13 cellular contexts compared by ENCODE assay signal in genomic region chr4:173500841-173501591, GRCh38. TPM values are rescaled to one million over a fixed set of nuclear protein-coding genes. Genes with fewer than 3 reads are reported as not detected.
DNase-seq lines count a peak whose midpoint lies in the region; ATAC-seq and TF ChIP-seq lines count a peak whose summit lies in the region.
"Had no signal": no experiment of that assay in that cellular context is flagged by ENCODE, and none has a peak within 500 bp of the region (broad histone marks: within the 10 kb centered on the region; RNA-seq: fewer than 3 reads in every experiment).

No MANE protein-coding gene starts in this region.

- H3K27me3 ChIP-seq in iPS DF 6.9 (ENCODE audit: control insufficient read depth, insufficient read depth, low read length) (peaks cover 59% of the 10 kb centered on the region), skeletal muscle tissue (ENCODE audit: control insufficient read depth in 3 of 3, insufficient read depth in 3 of 3, low read length in 3 of 3) (peaks cover 51 to 63% (median 57%) of the 10 kb centered on the region in 3 donors), transverse colon (peaks cover 66% of the 10 kb centered on the region)

- H3K4me1 ChIP-seq in iPS DF 6.9 (ENCODE audit: control insufficient read depth, insufficient read depth, low read length) (peaks cover 2% of the 10 kb centered on the region; the same call in 1 of the 2 replicates), skeletal muscle tissue (ENCODE audit: control insufficient read depth in 3 of 3, insufficient read depth in 3 of 3, low read length in 3 of 3) (peaks cover 2 to 8% (median 6%) of the 10 kb centered on the region in 3 donors), transverse colon (peaks cover 0 to 4% (median 1%) of the 10 kb centered on the region in 4 donors)
- H3K4me1 ChIP-seq: prostate gland had no signal

- no peak overlapping the region for H3K27ac ChIP-seq in iPS DF 6.9 (ENCODE audit: low read length)
- no peak overlapping the region for H3K27ac ChIP-seq in skeletal muscle tissue (ENCODE audit: low read depth, low read length)
- H3K27ac ChIP-seq in transverse colon: no peak overlapping the region
- H3K27ac ChIP-seq: 22Rv1, prostate gland had no signal

- WGBS in iPS DF 6.9 (ENCODE audit: insufficient coverage, insufficient read length): no CpG with 5 or more reads among the region's 48 CpGs
- 55% methylated on average over 42 of the region's 48 CpGs; no CpG with 5 or more reads in 1 of the 2 donors for WGBS in transverse colon (ENCODE audit: low coverage in 1 of 2), 2 donors

- no peaks in the 10 kb centered on the region for H3K9me3 ChIP-seq in iPS DF 6.9 (ENCODE audit: control insufficient read depth, insufficient read depth, low read length)
- no peaks in the 10 kb centered on the region for H3K9me3 ChIP-seq in skeletal muscle tissue (ENCODE audit: control insufficient read depth in 3 of 3, low read length in 3 of 3)
- H3K9me3 ChIP-seq in transverse colon: no peaks in the 10 kb centered on the region
- H3K9me3 ChIP-seq: prostate gland had no signal

- H3K4me3 ChIP-seq in iPS DF 6.9 (ENCODE audit: low read length) (peak overlapping the region; percentile 54; the same call in 1 of the 2 replicates), skeletal muscle tissue (ENCODE audit: low read length in 3 of 3) (peak overlapping the region; percentile 45 to 52 (median 51)), transverse colon (peak overlapping the region in 1 of 4 donors; percentile 8)

- H3K36me3 ChIP-seq in iPS DF 6.9 (ENCODE audit: control insufficient read depth, insufficient read depth, low read length) (no peaks in the 10 kb centered on the region), skeletal muscle tissue (ENCODE audit: control insufficient read depth in 3 of 3, insufficient read depth in 3 of 3, low read length in 3 of 3) (no peaks in the 10 kb centered on the region), transverse colon (no peaks in the 10 kb centered on the region)
- H3K36me3 ChIP-seq: prostate gland had no signal

- no peak for TF ChIP-seq CTCF in activated CD8-positive, alpha-beta T cell treated with anti-CD3 and anti-CD28 coated beads for 36 hours (IDR thresholded peaks at IDR 0.05)
- TF ChIP-seq CTCF in transverse colon (IDR thresholded peaks at IDR 0.05): no peak

- peaks cover 3% of the 10 kb centered on the region for H3K36me3 Mint-ChIP-seq in T-helper 2 cell treated with Interferon-gamma antibody and Interleukin-4, amounts not matched to agents 5 μg/mL and 100 μg/mL, for 36 hours (ENCODE audit: low read depth)
- peaks cover 11% of the 10 kb centered on the region for H3K36me3 Mint-ChIP-seq in activated CD8-positive, alpha-beta T cell treated with anti-CD3 and anti-CD28 coated beads for 36 hours (ENCODE audit: low read depth)

- TF ChIP-seq EP300 in transverse colon (IDR thresholded peaks at IDR 0.05; ENCODE audit: low read depth): no peak

- POLR2A ChIA-PET in activated CD8-positive, alpha-beta T cell treated with anti-CD3 and anti-CD28 coated beads for 36 hours (lab: Charles Lee): no interaction called here

- in situ Hi-C loops in transverse colon (cut with MboI; ENCODE audit: low pct_ligation_motif_present in 1 of 4, low pct_unique_long_range_greater_than_20kb in 1 of 4, low sequenced_read_pairs in 3 of 4): loop anchor here (10.0 to 25.0 kb wide), 3 partner anchors 254 to 661 kb away; no protein-coding TSS in a partner anchor

- no peak for DNase-seq in T-helper 2 cell treated with Interferon-gamma antibody and Interleukin-4, amounts not matched to agents 5 μg/mL and 100 μg/mL, for 36 hours (ENCODE audit: low spot score)
- DNase-seq in T-helper 2 cell (no peak), iPS DF 6.9 (ENCODE audit: low read depth, low spot score) (no peak), transverse colon (no peak), LoVo (ENCODE audit: low spot score) (no peak), NCI-H2081 (lab: John Stamatoyannopoulos, UW) (no peak)
- no peak for DNase-seq in activated CD8-positive, alpha-beta T cell treated with anti-CD3 and anti-CD28 coated beads for 36 hours
- DNase-seq: HCEC 1CT, Kasumi-1 had no signal

- no peak for ATAC-seq in activated CD8-positive, alpha-beta T cell treated with anti-CD3 and anti-CD28 coated beads for 36 hours

- H3K27ac Mint-ChIP-seq in T-helper 2 cell treated with Interferon-gamma antibody and Interleukin-4, amounts not matched to agents 5 μg/mL and 100 μg/mL, for 36 hours: no peak overlapping the region
- no peak overlapping the region for H3K27ac Mint-ChIP-seq in activated CD8-positive, alpha-beta T cell treated with anti-CD3 and anti-CD28 coated beads for 36 hours

- intact Hi-C loops in activated CD8-positive, alpha-beta T cell treated with anti-CD3 and anti-CD28 coated beads for 36 hours (cut with micrococcal nuclease): loop anchor here (10.0 kb wide), 2 partner anchors 254 to 654 kb away; no protein-coding TSS in a partner anchor
- intact Hi-C loops in transverse colon (cut with DNase I; ENCODE audit: low total_unique reads): no loop called here

- peaks cover 84% of the 10 kb centered on the region for H3K27me3 Mint-ChIP-seq in T-helper 2 cell treated with Interferon-gamma antibody and Interleukin-4, amounts not matched to agents 5 μg/mL and 100 μg/mL, for 36 hours (ENCODE audit: low read depth)
- peaks cover 72% of the 10 kb centered on the region for H3K27me3 Mint-ChIP-seq in activated CD8-positive, alpha-beta T cell treated with anti-CD3 and anti-CD28 coated beads for 36 hours

- no peak for TF ChIP-seq POLR2A in transverse colon (IDR thresholded peaks at IDR 0.05)

- peaks cover 6% of the 10 kb centered on the region for H3K4me1 Mint-ChIP-seq in T-helper 2 cell treated with Interferon-gamma antibody and Interleukin-4, amounts not matched to agents 5 μg/mL and 100 μg/mL, for 36 hours (ENCODE audit: low read depth)
- peaks cover 15% of the 10 kb centered on the region for H3K4me1 Mint-ChIP-seq in activated CD8-positive, alpha-beta T cell treated with anti-CD3 and anti-CD28 coated beads for 36 hours (ENCODE audit: low read depth)

- H3K9ac ChIP-seq in skeletal muscle tissue (ENCODE audit: low read depth in 1 of 3, low read length in 3 of 3): no peak overlapping the region

- peak overlapping the region; percentile 51 for H3K4me3 Mint-ChIP-seq in T-helper 2 cell treated with Interferon-gamma antibody and Interleukin-4, amounts not matched to agents 5 μg/mL and 100 μg/mL, for 36 hours
- H3K4me3 Mint-ChIP-seq in activated CD8-positive, alpha-beta T cell treated with anti-CD3 and anti-CD28 coated beads for 36 hours: peak overlapping the region; percentile 24

- CTCF ChIA-PET in activated CD8-positive, alpha-beta T cell treated with anti-CD3 and anti-CD28 coated beads for 36 hours (lab: Charles Lee): no interaction called here

- peaks cover 3% of the 10 kb centered on the region for H3K9me3 Mint-ChIP-seq in T-helper 2 cell treated with Interferon-gamma antibody and Interleukin-4, amounts not matched to agents 5 μg/mL and 100 μg/mL, for 36 hours
- peaks cover 3% of the 10 kb centered on the region for H3K9me3 Mint-ChIP-seq in activated CD8-positive, alpha-beta T cell treated with anti-CD3 and anti-CD28 coated beads for 36 hours

RNA-seq across cellular contexts. Expression of gene HAND2, which starts 29.0 kb away (rescaled TPM):
- total RNA-seq in activated CD8-positive, alpha-beta T cell treated with anti-CD3 and anti-CD28 coated beads for 36 hours: not detected
- total RNA-seq in skeletal muscle tissue (1.0 TPM), transverse colon (10 to 100 TPM; 24.6 to 87.6 (median 40.9) TPM)
- total RNA-seq: temporal lobe had no signal

Comparison
In these comparisons a context has a peak if more than half of its experiments do, and no peak if none do; other contexts are left out.
1. RNA of gene HAND2, which starts 29.0 kb away (total RNA-seq): 24.6 to 87.6 TPM in transverse colon; 1.0 TPM in skeletal muscle tissue (single experiment) and not detected in activated CD8-positive, alpha-beta T cell treated with anti-CD3 and anti-CD28 coated beads for 36 hours; every median in the first group is over 10 times any median in the second.